1 cellular context compared by ENCODE assay signal in genomic region chr11:30322826-30323710, GRCh38.
TF ChIP-seq lines count a peak whose summit lies in the region.

Gene ARL14EP (plus strand): TSS chr11:30323104. CDS start chr11:30330949, 7,845 bp downstream.

TF ChIP-seq in GM23338, 12 proteins besides CTCF, POLR2A, EP300 and RAD21 (continued from another document):
- TF ChIP-seq, protein P1, sequence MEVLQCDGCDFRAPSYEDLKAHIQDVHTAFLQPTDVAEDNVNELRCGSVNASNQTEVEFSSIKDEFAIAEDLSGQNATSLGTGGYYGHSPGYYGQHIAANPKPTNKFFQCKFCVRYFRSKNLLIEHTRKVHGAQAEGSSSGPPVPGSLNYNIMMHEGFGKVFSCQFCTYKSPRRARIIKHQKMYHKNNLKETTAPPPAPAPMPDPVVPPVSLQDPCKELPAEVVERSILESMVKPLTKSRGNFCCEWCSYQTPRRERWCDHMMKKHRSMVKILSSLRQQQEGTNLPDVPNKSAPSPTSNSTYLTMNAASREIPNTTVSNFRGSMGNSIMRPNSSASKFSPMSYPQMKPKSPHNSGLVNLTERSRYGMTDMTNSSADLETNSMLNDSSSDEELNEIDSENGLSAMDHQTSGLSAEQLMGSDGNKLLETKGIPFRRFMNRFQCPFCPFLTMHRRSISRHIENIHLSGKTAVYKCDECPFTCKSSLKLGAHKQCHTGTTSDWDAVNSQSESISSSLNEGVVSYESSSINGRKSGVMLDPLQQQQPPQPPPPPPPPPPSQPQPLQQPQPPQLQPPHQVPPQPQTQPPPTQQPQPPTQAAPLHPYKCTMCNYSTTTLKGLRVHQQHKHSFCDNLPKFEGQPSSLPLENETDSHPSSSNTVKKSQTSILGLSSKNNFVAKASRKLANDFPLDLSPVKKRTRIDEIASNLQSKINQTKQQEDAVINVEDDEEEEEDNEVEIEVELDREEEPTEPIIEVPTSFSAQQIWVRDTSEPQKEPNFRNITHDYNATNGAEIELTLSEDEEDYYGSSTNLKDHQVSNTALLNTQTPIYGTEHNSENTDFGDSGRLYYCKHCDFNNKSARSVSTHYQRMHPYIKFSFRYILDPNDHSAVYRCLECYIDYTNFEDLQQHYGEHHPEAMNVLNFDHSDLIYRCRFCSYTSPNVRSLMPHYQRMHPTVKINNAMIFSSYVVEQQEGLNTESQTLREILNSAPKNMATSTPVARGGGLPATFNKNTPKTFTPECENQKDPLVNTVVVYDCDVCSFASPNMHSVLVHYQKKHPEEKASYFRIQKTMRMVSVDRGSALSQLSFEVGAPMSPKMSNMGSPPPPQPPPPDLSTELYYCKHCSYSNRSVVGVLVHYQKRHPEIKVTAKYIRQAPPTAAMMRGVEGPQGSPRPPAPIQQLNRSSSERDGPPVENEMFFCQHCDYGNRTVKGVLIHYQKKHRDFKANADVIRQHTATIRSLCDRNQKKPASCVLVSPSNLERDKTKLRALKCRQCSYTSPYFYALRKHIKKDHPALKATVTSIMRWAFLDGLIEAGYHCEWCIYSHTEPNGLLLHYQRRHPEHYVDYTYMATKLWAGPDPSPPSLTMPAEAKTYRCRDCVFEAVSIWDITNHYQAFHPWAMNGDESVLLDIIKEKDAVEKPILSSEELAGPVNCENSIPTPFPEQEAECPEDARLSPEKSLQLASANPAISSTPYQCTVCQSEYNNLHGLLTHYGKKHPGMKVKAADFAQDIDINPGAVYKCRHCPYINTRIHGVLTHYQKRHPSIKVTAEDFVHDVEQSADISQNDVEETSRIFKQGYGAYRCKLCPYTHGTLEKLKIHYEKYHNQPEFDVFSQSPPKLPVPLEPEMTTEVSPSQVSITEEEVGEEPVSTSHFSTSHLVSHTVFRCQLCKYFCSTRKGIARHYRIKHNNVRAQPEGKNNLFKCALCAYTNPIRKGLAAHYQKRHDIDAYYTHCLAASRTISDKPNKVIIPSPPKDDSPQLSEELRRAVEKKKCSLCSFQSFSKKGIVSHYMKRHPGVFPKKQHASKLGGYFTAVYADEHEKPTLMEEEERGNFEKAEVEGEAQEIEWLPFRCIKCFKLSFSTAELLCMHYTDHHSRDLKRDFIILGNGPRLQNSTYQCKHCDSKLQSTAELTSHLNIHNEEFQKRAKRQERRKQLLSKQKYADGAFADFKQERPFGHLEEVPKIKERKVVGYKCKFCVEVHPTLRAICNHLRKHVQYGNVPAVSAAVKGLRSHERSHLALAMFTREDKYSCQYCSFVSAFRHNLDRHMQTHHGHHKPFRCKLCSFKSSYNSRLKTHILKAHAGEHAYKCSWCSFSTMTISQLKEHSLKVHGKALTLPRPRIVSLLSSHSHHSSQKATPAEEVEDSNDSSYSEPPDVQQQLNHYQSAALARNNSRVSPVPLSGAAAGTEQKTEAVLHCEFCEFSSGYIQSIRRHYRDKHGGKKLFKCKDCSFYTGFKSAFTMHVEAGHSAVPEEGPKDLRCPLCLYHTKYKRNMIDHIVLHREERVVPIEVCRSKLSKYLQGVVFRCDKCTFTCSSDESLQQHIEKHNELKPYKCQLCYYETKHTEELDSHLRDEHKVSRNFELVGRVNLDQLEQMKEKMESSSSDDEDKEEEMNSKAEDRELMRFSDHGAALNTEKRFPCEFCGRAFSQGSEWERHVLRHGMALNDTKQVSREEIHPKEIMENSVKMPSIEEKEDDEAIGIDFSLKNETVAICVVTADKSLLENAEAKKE (CRISPR knock-in tag; IDR thresholded peaks at IDR 0.05): peak; percentile 11; the same call in 1 of the 2 replicates
- TF ChIP-seq EZH2phosphoT487 (IDR thresholded peaks at IDR 0.05; ENCODE audit: unreplicated experiment): no peak
- TF ChIP-seq CREB1 (CRISPR knock-in tag; IDR thresholded peaks at IDR 0.05; ENCODE audit: low read depth): peak; percentile 54
- peak; percentile 98 for TF ChIP-seq POLR2AphosphoS5 (IDR thresholded peaks at IDR 0.05; ENCODE audit: low read depth)
- TF ChIP-seq ZNF331 (CRISPR knock-in tag; IDR thresholded peaks at IDR 0.05; ENCODE audit: low read depth): no peak
TF ChIP-seq in GM23338: peak in this region for 4.
